ENCODE assay signal across 1 cellular context in the genomic region with DNA sequence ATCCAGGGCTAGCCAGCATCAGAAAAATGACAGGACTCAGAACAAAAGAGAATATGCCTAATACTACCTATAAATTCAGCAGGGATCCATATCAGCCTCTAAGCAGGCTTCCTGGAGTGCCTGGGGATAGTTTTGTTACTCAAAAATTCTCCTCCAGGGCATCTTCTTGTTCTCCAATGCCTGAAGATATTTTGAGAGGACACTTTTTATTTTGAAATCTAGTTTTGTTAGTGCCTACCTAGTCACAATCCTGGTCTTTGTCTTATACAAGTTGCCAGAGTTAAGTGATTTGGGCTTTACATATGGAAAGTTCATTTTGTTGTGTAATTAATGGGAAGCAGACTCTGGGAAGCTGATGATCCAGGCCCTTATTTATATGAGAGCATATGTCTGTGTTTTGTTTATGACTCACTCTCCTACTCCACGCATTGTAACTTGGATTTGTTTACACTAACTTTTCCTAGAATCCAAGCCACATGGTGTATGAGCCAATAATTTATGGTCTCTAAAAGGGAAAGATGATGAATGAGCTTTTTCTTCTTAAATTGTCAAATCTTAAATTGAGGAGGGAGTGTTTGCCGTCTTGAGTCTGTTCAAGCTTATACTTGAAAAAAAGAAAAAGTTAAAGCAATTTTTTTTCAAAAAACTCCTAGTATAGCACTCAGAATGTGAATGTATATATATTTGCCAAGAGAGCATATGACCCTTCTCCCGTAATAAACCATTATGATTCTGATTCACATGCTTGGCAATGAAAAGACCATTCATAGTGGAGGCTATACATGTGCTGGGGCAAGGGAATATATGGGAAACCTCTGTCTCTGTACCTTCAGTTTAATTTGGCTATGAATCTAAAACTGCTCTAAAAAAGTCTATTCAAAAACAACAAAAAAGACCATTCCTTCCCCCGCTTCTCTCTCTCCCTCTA.
A peak's percentile ranks its signal among the peaks of the same experiment; 100 is the strongest.
TF ChIP-seq lines count a peak whose summit lies in the region.

No MANE protein-coding gene starts in this region.

TF ChIP-seq in A549, 52 proteins besides CTCF, POLR2A, EP300 and RAD21 (continued from another document):
- peak; percentile 79; the same call in 1 of the 2 replicates for TF ChIP-seq FOXS1 (CRISPR knock-in tag; IDR thresholded peaks at IDR 0.05)
